Comparison of ENCODE assay signal across 8 cellular contexts in the genomic region with DNA sequence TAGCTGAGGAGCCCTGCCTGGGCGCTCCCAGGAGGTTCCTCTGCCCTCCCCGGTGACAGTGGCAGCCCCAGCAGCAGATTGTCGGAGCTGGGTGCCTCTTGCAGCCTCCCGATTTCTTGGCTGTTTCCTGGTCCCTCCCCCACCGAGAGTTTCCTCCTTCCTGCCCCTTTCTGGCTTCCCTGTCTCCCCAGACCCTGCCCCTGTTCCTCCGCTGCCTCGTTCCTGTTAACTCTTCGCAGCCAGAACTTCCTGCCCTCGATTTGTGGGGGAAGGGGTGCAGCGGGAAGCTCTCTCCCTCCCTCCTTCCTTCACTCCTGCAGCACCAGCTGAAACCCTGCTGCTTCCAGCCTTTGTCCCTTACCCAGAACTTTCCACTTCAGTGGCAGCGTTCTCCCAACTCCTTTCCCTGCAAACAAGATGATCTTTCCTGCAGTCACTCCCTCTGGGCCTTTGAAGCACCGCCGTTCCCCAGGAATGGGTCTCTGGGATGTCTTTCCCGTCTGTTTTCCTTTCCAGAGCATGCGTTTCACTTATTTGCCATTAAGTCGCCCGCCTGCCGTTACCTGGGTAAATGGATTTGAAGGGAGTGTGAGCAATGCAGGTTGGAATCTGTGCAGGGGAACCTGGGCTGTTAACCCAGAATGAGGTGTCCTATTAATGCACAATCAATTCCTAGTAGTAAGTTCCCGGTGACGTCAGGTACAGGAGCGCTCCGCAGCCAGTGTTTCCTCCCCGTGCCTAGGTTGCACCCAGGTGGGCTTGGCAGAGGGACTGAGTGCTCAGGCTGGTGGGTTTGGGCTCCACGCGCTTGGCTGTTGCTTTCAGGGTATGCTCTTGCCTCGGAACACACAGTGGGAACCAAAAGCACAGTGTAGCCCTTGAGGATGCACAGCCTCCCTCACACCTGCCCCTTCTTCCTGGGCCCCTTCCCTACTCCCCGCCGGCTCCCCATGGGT. TPM values are rescaled to one million over a fixed set of nuclear protein-coding genes. Genes with fewer than 3 reads are reported as not detected.
DNase-seq lines count a peak whose midpoint lies in the region; ATAC-seq and TF ChIP-seq lines count a peak whose summit lies in the region.

No MANE protein-coding gene starts in this region.

- H3K4me3 Mint-ChIP-seq in chondrocyte (ENCODE audit: unreplicated experiment) = peak overlapping the region; percentile 62

- no peaks in the 10 kb centered on the region for H3K27me3 Mint-ChIP-seq in chondrocyte (ENCODE audit: low read depth)

- DNase-seq in D341Med (ENCODE audit: low spot score) (peak; percentile 69), NOMO-1 treated with DMSO at 0.1 percent for 48 hours (lab: John Stamatoyannopoulos, UW; ENCODE audit: unreplicated experiment) (peak; percentile 37), chondrocyte (ENCODE audit: low spot score) (peak; percentile 49), lower lobe of right lung (peak; percentile 69), transverse colon (peak; percentile 63), NCI-H187 treated with DMSO at 0.1 percent for 48 hours (lab: John Stamatoyannopoulos, UW) (no peak)

- peak overlapping the region; percentile 93 for H3K27ac ChIP-seq in lower lobe of right lung
- peak overlapping the region; percentile 95 to 98 (median 97) for H3K27ac ChIP-seq in transverse colon

- H3K4me1 Mint-ChIP-seq in chondrocyte (ENCODE audit: low read depth) = peaks cover 59% of the 10 kb centered on the region

- ATAC-seq in lower lobe of right lung (peak in 1 of 2 donors; percentile 15), GM18517 (IDR thresholded peaks at IDR 0.05; ENCODE audit: unreplicated experiment) (no peak), GM21576 (IDR thresholded peaks at IDR 0.05; ENCODE audit: unreplicated experiment) (no peak)

- H3K9me3 Mint-ChIP-seq in chondrocyte (ENCODE audit: low read depth) = no peaks in the 10 kb centered on the region

- peaks cover 23% of the 10 kb centered on the region for H3K36me3 ChIP-seq in lower lobe of right lung
- no peaks in the 10 kb centered on the region for H3K36me3 ChIP-seq in transverse colon

- H3K27ac Mint-ChIP-seq in chondrocyte (ENCODE audit: unreplicated experiment) = peak overlapping the region; percentile 58

- H3K9me3 ChIP-seq in lower lobe of right lung (no peaks in the 10 kb centered on the region), transverse colon (no peaks in the 10 kb centered on the region)

- H3K36me3 Mint-ChIP-seq in chondrocyte (ENCODE audit: low read depth) = no peaks in the 10 kb centered on the region

- WGBS in transverse colon (ENCODE audit: low coverage in 1 of 2), 2 donors = 8 to 30% methylated on average over 16 to 28 of the region's 28 CpGs

- in situ Hi-C loops in transverse colon (cut with MboI; ENCODE audit: low pct_ligation_motif_present in 1 of 4, low pct_unique_long_range_greater_than_20kb in 1 of 4, low sequenced_read_pairs in 3 of 4) = loop anchor here in 1 of 4 donors (25.0 kb wide), 1 partner anchor 117 kb away; the partner anchor contains the start of gene RAD9A

- no peak for TF ChIP-seq EP300 in transverse colon (IDR thresholded peaks at IDR 0.05; ENCODE audit: low read depth)

- H3K27me3 ChIP-seq in lower lobe of right lung (ENCODE audit: low read depth) (no peaks in the 10 kb centered on the region), transverse colon (no peaks in the 10 kb centered on the region)

- intact Hi-C loops in lower lobe of right lung (cut with DNase I) (no loop called here), transverse colon (cut with DNase I; ENCODE audit: low total_unique reads) (loop anchor here (10.0 kb wide), 1 partner anchor 636 kb away; the partner anchor contains the start of gene RBM4)

- no peak for TF ChIP-seq POLR2A in transverse colon (IDR thresholded peaks at IDR 0.05)

- H3K4me3 ChIP-seq in lower lobe of right lung (peak overlapping the region; percentile 90), transverse colon (peak overlapping the region in 2 of 4 donors; percentile 21 to 95)

- H3K4me1 ChIP-seq in lower lobe of right lung (peaks cover 88% of the 10 kb centered on the region), transverse colon (peaks cover 52 to 89% (median 80%) of the 10 kb centered on the region in 4 donors)

- no peak for TF ChIP-seq CTCF in chondrocyte (IDR thresholded peaks at IDR 0.05)
- TF ChIP-seq CTCF in lower lobe of right lung (IDR thresholded peaks at IDR 0.05) = no peak
- no peak for TF ChIP-seq CTCF in transverse colon (IDR thresholded peaks at IDR 0.05)

RNA-seq across cellular contexts. Expression of gene GRK2, which starts 4.3 kb away (rescaled TPM):
- 34.0 to 38.3 TPM (median 36.1 TPM) in 3 replicates for total RNA-seq in chondrocyte
- 101 TPM for total RNA-seq in lower lobe of right lung
- total RNA-seq in transverse colon = 100 to 1,000 TPM; 104 to 294 (median 160) TPM

RNA-seq across cellular contexts. Expression of gene ANKRD13D, which starts 18.6 kb away (rescaled TPM):
- 40.0 to 51.8 TPM (median 47.8 TPM) in 3 replicates for total RNA-seq in chondrocyte
- total RNA-seq in lower lobe of right lung = 66.9 TPM
- total RNA-seq in transverse colon = 100 to 1,000 TPM in 1 of 4 donors, 10 to 100 TPM in 3; 19.7 to 194 (median 54.5) TPM

RNA-seq across cellular contexts. Expression of gene SSH3, which starts 32.8 kb away (rescaled TPM):
- total RNA-seq in chondrocyte (19.8 to 30.0 TPM (median 28.4 TPM) in 3 replicates), lower lobe of right lung (37.7 TPM), transverse colon (100 to 1,000 TPM in 2 of 4 donors, 10 to 100 TPM in 2; 73.0 to 174 (median 123) TPM)
